18 cellular contexts compared by ENCODE assay signal in the genomic region with DNA sequence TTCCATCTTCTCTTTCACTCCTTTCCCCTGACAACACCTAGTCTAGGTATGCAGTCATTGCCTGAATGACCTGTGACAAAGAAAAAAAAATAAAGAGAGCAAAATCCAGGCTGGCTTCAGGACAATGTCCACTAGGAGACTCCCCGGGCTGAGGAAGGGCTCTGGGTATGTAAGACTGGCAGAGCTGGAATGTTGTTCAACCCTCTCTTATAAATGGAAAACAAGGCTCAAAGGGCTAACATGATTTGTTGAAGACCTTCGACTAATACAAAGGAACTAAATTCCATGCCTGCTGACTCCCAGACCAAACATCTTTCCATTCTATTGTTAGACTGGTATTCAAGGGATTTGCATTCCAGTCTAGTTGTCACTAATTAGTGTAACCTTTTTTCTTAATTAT.
DNase-seq lines count a peak whose midpoint lies in the region; TF ChIP-seq lines count a peak whose summit lies in the region.
"Had no signal": no experiment of that assay in that cellular context is flagged by ENCODE, and none has a peak within 500 bp of the region (broad histone marks: within the 10 kb centered on the region; RNA-seq: fewer than 3 reads in every experiment).

No MANE protein-coding gene starts in this region.

- H3K79me1 ChIP-seq in neuronal stem cell (ENCODE audit: low read depth, low read length): no peaks in the 10 kb centered on the region

- no peaks in the 10 kb centered on the region for H3K27me3 ChIP-seq in H7 (ENCODE audit: control insufficient read depth, insufficient read depth, low read length)
- H3K27me3 ChIP-seq in hepatocyte: no peaks in the 10 kb centered on the region
- H3K27me3 ChIP-seq in neuronal stem cell (ENCODE audit: control insufficient read depth in 3 of 3, insufficient read depth in 3 of 3, low read depth in 1 of 3, low read length in 3 of 3): peaks cover 0 to 2% (median 0%) of the 10 kb centered on the region in 3 experiments

- H3K9me3 ChIP-seq in hepatocyte (ENCODE audit: low read depth): no peaks in the 10 kb centered on the region
- H3K9me3 ChIP-seq in neuronal stem cell (replicated peaks in 1 of 2; ENCODE audit: control insufficient read depth in 2 of 2, insufficient read depth in 1 of 2, low read depth in 1 of 2, low read length in 2 of 2): no peaks in the 10 kb centered on the region

- H3K4me1 ChIP-seq in hepatocyte (ENCODE audit: insufficient read depth) (no peaks in the 10 kb centered on the region), neuronal stem cell (ENCODE audit: control insufficient read depth in 2 of 2, insufficient read depth in 1 of 2, low read depth in 1 of 2, low read length in 2 of 2) (peaks cover 0 to 3% of the 10 kb centered on the region in 2 donors)

- no peaks in the 10 kb centered on the region for H3K4me1 Mint-ChIP-seq in T-helper 2 cell treated with Interferon-gamma antibody and Interleukin-4, amounts not matched to agents 5 μg/mL and 100 μg/mL, for 36 hours (ENCODE audit: low read depth)

- H3K23ac ChIP-seq in neuronal stem cell (ENCODE audit: low read depth, low read length, poor library complexity): no peak overlapping the region

- no peaks in the 10 kb centered on the region for H4K20me1 ChIP-seq in hepatocyte (ENCODE audit: insufficient read depth, poor library complexity, severe bottlenecking)

- no peak overlapping the region for H4K91ac ChIP-seq in neuronal stem cell (ENCODE audit: low read depth, low read length, poor library complexity)

- H2AK5ac ChIP-seq in neuronal stem cell (ENCODE audit: low read depth, low read length): no peak overlapping the region

- no peak overlapping the region for H2BK120ac ChIP-seq in neuronal stem cell (ENCODE audit: low read depth, low read length)

- no peak overlapping the region for H2AFZ ChIP-seq in hepatocyte
- H2AFZ ChIP-seq in neuronal stem cell (ENCODE audit: low read length): no peak overlapping the region

- H3K27ac Mint-ChIP-seq in T-helper 2 cell treated with Interferon-gamma antibody and Interleukin-4, amounts not matched to agents 5 μg/mL and 100 μg/mL, for 36 hours: no peak overlapping the region

- no peak overlapping the region for H3K4me3 Mint-ChIP-seq in T-helper 2 cell treated with Interferon-gamma antibody and Interleukin-4, amounts not matched to agents 5 μg/mL and 100 μg/mL, for 36 hours

- WGBS in hepatocyte (ENCODE audit: low lambda C conversion rate, missing lambda C conversion rate): 40% methylated on average over 2 of the region's 2 CpGs
- WGBS in neuronal stem cell (ENCODE audit: extremely low coverage in 2 of 2, insufficient read length in 2 of 2, insufficient replicate concordance in 1 of 2), 2 donors: no CpG with 5 or more reads among the region's 2 CpGs

- H3K36me3 ChIP-seq in H7 (replicated peaks; ENCODE audit: control insufficient read depth, insufficient read depth, low read length) (no peaks in the 10 kb centered on the region), hepatocyte (replicated peaks; ENCODE audit: insufficient read depth, low read depth) (no peaks in the 10 kb centered on the region), neuronal stem cell (replicated peaks in 1 of 2; ENCODE audit: control insufficient read depth in 2 of 2, insufficient read depth in 2 of 2, low read length in 2 of 2) (no peaks in the 10 kb centered on the region)

- no peak overlapping the region for H2BK15ac ChIP-seq in neuronal stem cell (ENCODE audit: low read length)

- no peak overlapping the region for H3K4me2 ChIP-seq in hepatocyte
- no peak overlapping the region for H3K4me2 ChIP-seq in neuronal stem cell (ENCODE audit: insufficient read depth, low read length, poor library complexity, severe bottlenecking)

- H3K79me2 ChIP-seq in hepatocyte: no peaks in the 10 kb centered on the region

- H3K4me3 ChIP-seq in H7 (ENCODE audit: insufficient read depth, low read depth, low read length) (no peak overlapping the region), hepatocyte (no peak overlapping the region), neuronal stem cell (ENCODE audit: low read length in 2 of 2) (no peak overlapping the region)

- H3K14ac ChIP-seq in neuronal stem cell (ENCODE audit: low read length): no peak overlapping the region

- H3K9ac ChIP-seq in neuronal stem cell (ENCODE audit: low read depth, low read length, poor library complexity): no peak overlapping the region

- no peaks in the 10 kb centered on the region for H3K36me3 Mint-ChIP-seq in T-helper 2 cell treated with Interferon-gamma antibody and Interleukin-4, amounts not matched to agents 5 μg/mL and 100 μg/mL, for 36 hours (ENCODE audit: low read depth)

- H3K18ac ChIP-seq in neuronal stem cell (ENCODE audit: low read length): no peak overlapping the region

- H2BK12ac ChIP-seq in neuronal stem cell (ENCODE audit: low read length): no peak overlapping the region

- peak; percentile 39; the same call in 1 of the 2 replicates for TF ChIP-seq EP300 in Ishikawa (IDR thresholded peaks at IDR 0.05; ENCODE audit: borderline replicate concordance)

- no peak overlapping the region for H4K8ac ChIP-seq in neuronal stem cell (ENCODE audit: low read depth, low read length)

- TF ChIP-seq CTCF in hepatocyte (IDR thresholded peaks at IDR 0.05; ENCODE audit: poor library complexity): no peak

- no peaks in the 10 kb centered on the region for H3K27me3 Mint-ChIP-seq in T-helper 2 cell treated with Interferon-gamma antibody and Interleukin-4, amounts not matched to agents 5 μg/mL and 100 μg/mL, for 36 hours (ENCODE audit: low read depth)

- DNase-seq in H7 (peak; percentile 25), hepatocyte (ENCODE audit: low spot score) (peak; percentile 45), neuronal stem cell (ENCODE audit: low spot score) (peak; percentile 65), NCI-H1436 treated with DMSO at 0.1 percent for 48 hours (lab: John Stamatoyannopoulos, UW) (no peak), NCI-H510A treated with DMSO at 0.1 percent for 48 hours (lab: John Stamatoyannopoulos, UW) (no peak), Kasumi-1 (lab: John Stamatoyannopoulos, UW) (no peak)
- no peak for DNase-seq in T-helper 2 cell treated with Interferon-gamma antibody and Interleukin-4, amounts not matched to agents 5 μg/mL and 100 μg/mL, for 36 hours (ENCODE audit: low spot score)
- DNase-seq: EL; Karpas-422; MM.1S; NCI-H1105; NCI-H187; NCI-H226; NCI-H69; NK-92 treated with Interleukin-12 subunit alpha and Interleukin-12 subunit beta, amount 100 ng/mL, for 24 hours; SHP77 had no signal

- H2BK5ac ChIP-seq in neuronal stem cell (ENCODE audit: low read length): no peak overlapping the region

- no peak overlapping the region for H3K4ac ChIP-seq in neuronal stem cell (ENCODE audit: low read length)

- H3K27ac ChIP-seq in hepatocyte (no peak overlapping the region), neuronal stem cell (replicated peaks; ENCODE audit: low read length) (no peak overlapping the region)
- H3K27ac ChIP-seq: C4-2B had no signal

- no peaks in the 10 kb centered on the region for H3K9me3 Mint-ChIP-seq in T-helper 2 cell treated with Interferon-gamma antibody and Interleukin-4, amounts not matched to agents 5 μg/mL and 100 μg/mL, for 36 hours

- TF ChIP-seq RAD21 in Ishikawa (IDR thresholded peaks at IDR 0.05; ENCODE audit: low read depth): peak; percentile 32; the same call in 1 of the 2 replicates

- H3K9me2 ChIP-seq in hepatocyte (replicated peaks; ENCODE audit: insufficient read depth): no peaks in the 10 kb centered on the region

TF ChIP-seq in Ishikawa, 13 proteins besides CTCF, POLR2A, EP300 and RAD21:
- TF ChIP-seq, protein P1, sequence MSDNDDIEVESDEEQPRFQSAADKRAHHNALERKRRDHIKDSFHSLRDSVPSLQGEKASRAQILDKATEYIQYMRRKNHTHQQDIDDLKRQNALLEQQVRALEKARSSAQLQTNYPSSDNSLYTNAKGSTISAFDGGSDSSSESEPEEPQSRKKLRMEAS (IDR thresholded peaks at IDR 0.05): no peak
- TF ChIP-seq, protein P2, sequence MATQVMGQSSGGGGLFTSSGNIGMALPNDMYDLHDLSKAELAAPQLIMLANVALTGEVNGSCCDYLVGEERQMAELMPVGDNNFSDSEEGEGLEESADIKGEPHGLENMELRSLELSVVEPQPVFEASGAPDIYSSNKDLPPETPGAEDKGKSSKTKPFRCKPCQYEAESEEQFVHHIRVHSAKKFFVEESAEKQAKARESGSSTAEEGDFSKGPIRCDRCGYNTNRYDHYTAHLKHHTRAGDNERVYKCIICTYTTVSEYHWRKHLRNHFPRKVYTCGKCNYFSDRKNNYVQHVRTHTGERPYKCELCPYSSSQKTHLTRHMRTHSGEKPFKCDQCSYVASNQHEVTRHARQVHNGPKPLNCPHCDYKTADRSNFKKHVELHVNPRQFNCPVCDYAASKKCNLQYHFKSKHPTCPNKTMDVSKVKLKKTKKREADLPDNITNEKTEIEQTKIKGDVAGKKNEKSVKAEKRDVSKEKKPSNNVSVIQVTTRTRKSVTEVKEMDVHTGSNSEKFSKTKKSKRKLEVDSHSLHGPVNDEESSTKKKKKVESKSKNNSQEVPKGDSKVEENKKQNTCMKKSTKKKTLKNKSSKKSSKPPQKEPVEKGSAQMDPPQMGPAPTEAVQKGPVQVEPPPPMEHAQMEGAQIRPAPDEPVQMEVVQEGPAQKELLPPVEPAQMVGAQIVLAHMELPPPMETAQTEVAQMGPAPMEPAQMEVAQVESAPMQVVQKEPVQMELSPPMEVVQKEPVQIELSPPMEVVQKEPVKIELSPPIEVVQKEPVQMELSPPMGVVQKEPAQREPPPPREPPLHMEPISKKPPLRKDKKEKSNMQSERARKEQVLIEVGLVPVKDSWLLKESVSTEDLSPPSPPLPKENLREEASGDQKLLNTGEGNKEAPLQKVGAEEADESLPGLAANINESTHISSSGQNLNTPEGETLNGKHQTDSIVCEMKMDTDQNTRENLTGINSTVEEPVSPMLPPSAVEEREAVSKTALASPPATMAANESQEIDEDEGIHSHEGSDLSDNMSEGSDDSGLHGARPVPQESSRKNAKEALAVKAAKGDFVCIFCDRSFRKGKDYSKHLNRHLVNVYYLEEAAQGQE (IDR thresholded peaks at IDR 0.05; ENCODE audit: low read depth): no peak
- TF ChIP-seq CEBPB (IDR thresholded peaks at IDR 0.05): no peak
- TF ChIP-seq TCF12 (IDR thresholded peaks at IDR 0.05; ENCODE audit: low read depth): 0 out of 2 replicates have a peak, but pooled peaks have one; percentile 30
- TF ChIP-seq EGR1 (IDR thresholded peaks at IDR 0.05): no peak
- no peak for TF ChIP-seq YY1 (IDR thresholded peaks at IDR 0.05; ENCODE audit: low read depth)
- peak; percentile 70 for TF ChIP-seq TEAD4 (IDR thresholded peaks at IDR 0.05)
- TF ChIP-seq, protein P3, sequence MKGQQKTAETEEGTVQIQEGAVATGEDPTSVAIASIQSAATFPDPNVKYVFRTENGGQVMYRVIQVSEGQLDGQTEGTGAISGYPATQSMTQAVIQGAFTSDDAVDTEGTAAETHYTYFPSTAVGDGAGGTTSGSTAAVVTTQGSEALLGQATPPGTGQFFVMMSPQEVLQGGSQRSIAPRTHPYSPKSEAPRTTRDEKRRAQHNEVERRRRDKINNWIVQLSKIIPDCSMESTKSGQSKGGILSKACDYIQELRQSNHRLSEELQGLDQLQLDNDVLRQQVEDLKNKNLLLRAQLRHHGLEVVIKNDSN (IDR thresholded peaks at IDR 0.05): no peak
- TF ChIP-seq NFIC (IDR thresholded peaks at IDR 0.05): 0 out of 2 replicates have a peak, but pooled peaks have one; percentile 15

Comparison
In these comparisons a context has a peak if more than half of its experiments do, and no peak if none do; other contexts are left out.
1. DNase-seq: peak in H7 (single experiment), hepatocyte (single experiment) and neuronal stem cell (single experiment); none in NCI-H1436 treated with DMSO at 0.1 percent for 48 hours (single experiment), T-helper 2 cell treated with Interferon-gamma antibody and Interleukin-4, amounts not matched to agents 5 μg/mL and 100 μg/mL, for 36 hours (single experiment), NCI-H510A treated with DMSO at 0.1 percent for 48 hours (single experiment) and Kasumi-1 (0 of 2).